ENCODE assay signal across 18 cellular contexts in genomic region chr2:128380061-128380889, GRCh38.
DNase-seq lines count a peak whose midpoint lies in the region; TF ChIP-seq lines count a peak whose summit lies in the region.
"Had no signal": no experiment of that assay in that cellular context is flagged by ENCODE, and none has a peak within 500 bp of the region (broad histone marks: within the 10 kb centered on the region; RNA-seq: fewer than 3 reads in every experiment).

No MANE protein-coding gene starts in this region.

- no peaks in the 10 kb centered on the region for H3K36me3 Mint-ChIP-seq in type B pancreatic cell

- H3K9ac ChIP-seq in neuronal stem cell (ENCODE audit: low read depth, low read length, poor library complexity), result peak overlapping the region; percentile 66

- peak overlapping the region; percentile 94 for H3K18ac ChIP-seq in neuronal stem cell (ENCODE audit: low read length)

- no peaks in the 10 kb centered on the region for H3K36me3 ChIP-seq in esophagus muscularis mucosa
- H3K36me3 ChIP-seq in neuronal stem cell (replicated peaks in 1 of 2; ENCODE audit: control insufficient read depth in 2 of 2, insufficient read depth in 2 of 2, low read length in 2 of 2), result no peaks in the 10 kb centered on the region

- H3K27me3 ChIP-seq in esophagus muscularis mucosa (peaks cover 0 to 3% (median 0%) of the 10 kb centered on the region in 4 donors), neuronal stem cell (ENCODE audit: control insufficient read depth in 3 of 3, insufficient read depth in 3 of 3, low read depth in 1 of 3, low read length in 3 of 3) (peaks cover 0 to 12% (median 0%) of the 10 kb centered on the region in 3 experiments)
- H3K27me3 ChIP-seq: SJSA1 had no signal

- peak overlapping the region; percentile 98 for H2BK12ac ChIP-seq in neuronal stem cell (ENCODE audit: low read length)

- H3K27ac ChIP-seq in esophagus muscularis mucosa (replicated peaks in 1 of 4), result peak overlapping the region in 3 of 4 donors; percentile 45 to 84 (median 70)
- H3K27ac ChIP-seq in neuronal stem cell (replicated peaks; ENCODE audit: low read length), result no peak overlapping the region

- no peak overlapping the region for H3K27ac Mint-ChIP-seq in type B pancreatic cell
- H3K27ac Mint-ChIP-seq: T-helper 2 cell treated with Interferon-gamma antibody and Interleukin-4, amounts not matched to agents 5 μg/mL and 100 μg/mL, for 36 hours had no signal

- peak overlapping the region; percentile 57 for H3K23ac ChIP-seq in neuronal stem cell (ENCODE audit: low read depth, low read length, poor library complexity)

- no peak overlapping the region for H3K4me3 ChIP-seq in esophagus muscularis mucosa
- no peak overlapping the region for H3K4me3 ChIP-seq in neuronal stem cell (ENCODE audit: low read length in 2 of 2)
- H3K4me3 ChIP-seq: mucosa of descending colon, SJSA1 had no signal

- H3K27me3 Mint-ChIP-seq in type B pancreatic cell, result no peaks in the 10 kb centered on the region

- TF ChIP-seq CTCF in esophagus muscularis mucosa (IDR thresholded peaks at IDR 0.05), result no peak
- TF ChIP-seq CTCF in type B pancreatic cell (conservative IDR thresholded peaks at IDR 0.05), result no peak

- H3K4me2 ChIP-seq in neuronal stem cell (ENCODE audit: insufficient read depth, low read length, poor library complexity, severe bottlenecking), result no peak overlapping the region

- peak; percentile 44 for DNase-seq in activated effector memory CD4-positive, alpha-beta T cell treated with anti-CD3 and anti-CD28 coated beads, Interleukin-2, amount 50 U/mL, for 16 hours
- DNase-seq in activated effector memory CD4-positive, alpha-beta T cell treated with Interleukin-2 at 50 U/mL for 16 hours, result no peak
- DNase-seq in esophagus muscularis mucosa (ENCODE audit: extremely low spot score), result no peak
- no peak for DNase-seq in neuronal stem cell (ENCODE audit: low spot score)
- DNase-seq in type B pancreatic cell (ENCODE audit: extremely low spot score, unreplicated experiment), result peak; percentile 68
- no peak for DNase-seq in erythroblast (lab: John Stamatoyannopoulos, UW)
- DNase-seq in SHP77 treated with DMSO at 0.1 percent for 48 hours (lab: John Stamatoyannopoulos, UW), result no peak
- DNase-seq in NCI-H146 (lab: John Stamatoyannopoulos, UW), result no peak
- DNase-seq: activated gamma-delta T cell; anterior cingulate cortex; HCEC 1CT; NCI-H1092 treated with DMSO at 0.1 percent for 48 hours; NCI-H526 treated with DMSO at 0.1 percent for 48 hours; occipital lobe; stimulated activated CD4-positive, alpha-beta T cell treated with anti-CD3 and anti-CD28 coated beads, Interleukin-2, amount 100 ng/mL, for 48 hours had no signal

- peaks cover 2% of the 10 kb centered on the region for H3K79me1 ChIP-seq in neuronal stem cell (ENCODE audit: low read depth, low read length)

- H4K91ac ChIP-seq in neuronal stem cell (ENCODE audit: low read depth, low read length, poor library complexity), result no peak overlapping the region

- H3K14ac ChIP-seq in neuronal stem cell (ENCODE audit: low read length), result peak overlapping the region; percentile 25

- H3K4me1 ChIP-seq in esophagus muscularis mucosa (peaks cover 31 to 67% (median 66%) of the 10 kb centered on the region in 4 donors), neuronal stem cell (ENCODE audit: control insufficient read depth in 2 of 2, insufficient read depth in 1 of 2, low read depth in 1 of 2, low read length in 2 of 2) (peaks cover 40% of the 10 kb centered on the region in 2 donors)

- H3K4me1 Mint-ChIP-seq in type B pancreatic cell (ENCODE audit: unreplicated experiment), result peaks cover 25% of the 10 kb centered on the region

- no peaks in the 10 kb centered on the region for H3K9me3 Mint-ChIP-seq in type B pancreatic cell
- H3K9me3 Mint-ChIP-seq: T-helper 2 cell treated with Interferon-gamma antibody and Interleukin-4, amounts not matched to agents 5 μg/mL and 100 μg/mL, for 36 hours had no signal

- H3K9me3 ChIP-seq in esophagus muscularis mucosa (no peaks in the 10 kb centered on the region), neuronal stem cell (replicated peaks in 1 of 2; ENCODE audit: control insufficient read depth in 2 of 2, insufficient read depth in 1 of 2, low read depth in 1 of 2, low read length in 2 of 2) (peaks cover 0 to 6% of the 10 kb centered on the region in 2 donors)
- H3K9me3 ChIP-seq: mucosa of descending colon, SJSA1 had no signal

- TF ChIP-seq POLR2A in esophagus muscularis mucosa (IDR thresholded peaks at IDR 0.05; ENCODE audit: low read depth) (no peak), erythroblast (IDR thresholded peaks at IDR 0.05; ENCODE audit: low read length) (no peak)

- intact Hi-C loops in esophagus muscularis mucosa (cut with DNase I), result no loop called here

- WGBS in esophagus muscularis mucosa, result 91% methylated on average over 12 of the region's 27 CpGs
- WGBS in neuronal stem cell (ENCODE audit: extremely low coverage in 2 of 2, insufficient read length in 2 of 2, insufficient replicate concordance in 1 of 2), 2 donors, result no CpG with 5 or more reads among the region's 27 CpGs

- H2AFZ ChIP-seq in neuronal stem cell (ENCODE audit: low read length), result no peak overlapping the region

- H2BK120ac ChIP-seq in neuronal stem cell (ENCODE audit: low read depth, low read length), result peak overlapping the region; percentile 96

- H4K8ac ChIP-seq in neuronal stem cell (ENCODE audit: low read depth, low read length), result no peak overlapping the region

- no peak overlapping the region for H3K4me3 Mint-ChIP-seq in type B pancreatic cell
- H3K4me3 Mint-ChIP-seq: T-helper 2 cell treated with Interferon-gamma antibody and Interleukin-4, amounts not matched to agents 5 μg/mL and 100 μg/mL, for 36 hours had no signal

- H2AK5ac ChIP-seq in neuronal stem cell (ENCODE audit: low read depth, low read length), result peak overlapping the region; percentile 98

- peak overlapping the region; percentile 99 for H2BK15ac ChIP-seq in neuronal stem cell (ENCODE audit: low read length)

- H2BK5ac ChIP-seq in neuronal stem cell (ENCODE audit: low read length), result peak overlapping the region; percentile 76

- peak overlapping the region; percentile 43 for H3K4ac ChIP-seq in neuronal stem cell (ENCODE audit: low read length)

- no peak for TF ChIP-seq EP300 in esophagus muscularis mucosa (IDR thresholded peaks at IDR 0.05)

Comparison
In these comparisons a context has a peak if more than half of its experiments do, and no peak if none do; other contexts are left out.
1. DNase-seq: peak in activated effector memory CD4-positive, alpha-beta T cell treated with anti-CD3 and anti-CD28 coated beads, Interleukin-2, amount 50 U/mL, for 16 hours (single experiment) and type B pancreatic cell (single experiment); none in activated effector memory CD4-positive, alpha-beta T cell treated with Interleukin-2 at 50 U/mL for 16 hours (single experiment), esophagus muscularis mucosa (single experiment), neuronal stem cell (single experiment), erythroblast (0 of 2), SHP77 treated with DMSO at 0.1 percent for 48 hours (single experiment) and NCI-H146 (single experiment).